Comparison of ENCODE assay signal across 1 cellular context in genomic region chr14:24395609-24396580, GRCh38.
TF ChIP-seq lines count a peak whose summit lies in the region.

No MANE protein-coding gene starts in this region.

TF ChIP-seq in IMR-90, 13 proteins besides CTCF, POLR2A, EP300 and RAD21:
- no peak for TF ChIP-seq NFE2L2 (IDR thresholded peaks at IDR 0.05; ENCODE audit: low read depth, low read length)
- peak; percentile 32; the same call in 1 of the 2 replicates for TF ChIP-seq MAFK (IDR thresholded peaks at IDR 0.05; ENCODE audit: low read depth, low read length)
- TF ChIP-seq FOS (IDR thresholded peaks at IDR 0.05; ENCODE audit: low read depth, low read length) = no peak
- TF ChIP-seq RFX5 (IDR thresholded peaks at IDR 0.05; ENCODE audit: low read depth, low read length) = no peak
- TF ChIP-seq BHLHE40 (IDR thresholded peaks at IDR 0.05; ENCODE audit: low read depth, low read length) = no peak
